2 cellular contexts compared by ENCODE assay signal in genomic region chr14:99791476-99792283, GRCh38.
TF ChIP-seq lines count a peak whose summit lies in the region.

No MANE protein-coding gene starts in this region.

TF ChIP-seq in GM23338, 12 proteins besides CTCF, POLR2A, EP300 and RAD21:
- no peak for TF ChIP-seq ZNF331 (CRISPR knock-in tag; IDR thresholded peaks at IDR 0.05; ENCODE audit: low read depth)
- no peak for TF ChIP-seq POLR2AphosphoS5 (IDR thresholded peaks at IDR 0.05; ENCODE audit: low read depth)
- TF ChIP-seq ZNF114 (CRISPR knock-in tag; IDR thresholded peaks at IDR 0.05): no peak
- no peak for TF ChIP-seq STAT1 (IDR thresholded peaks at IDR 0.05; ENCODE audit: unreplicated experiment)
- no peak for TF ChIP-seq CREB1 (CRISPR knock-in tag; IDR thresholded peaks at IDR 0.05; ENCODE audit: low read depth)
- no peak for TF ChIP-seq NANOG (IDR thresholded peaks at IDR 0.05; ENCODE audit: borderline replicate concordance)
- no peak for TF ChIP-seq JUNB (IDR thresholded peaks at IDR 0.05; ENCODE audit: unreplicated experiment)

TF ChIP-seq in endothelial cell of umbilical vein, 7 proteins besides CTCF, POLR2A, EP300 and RAD21:
- TF ChIP-seq EZH2 (IDR thresholded peaks at IDR 0.05; ENCODE audit: borderline replicate concordance, low read depth, low read length, severe bottlenecking): no peak
- no peak for TF ChIP-seq MYC (IDR thresholded peaks at IDR 0.05; ENCODE audit: low read depth, low read length)
- TF ChIP-seq POLR2AphosphoS5 (IDR thresholded peaks at IDR 0.05; ENCODE audit: insufficient read depth, low read depth, low read length): no peak
- TF ChIP-seq FOS (IDR thresholded peaks at IDR 0.05; ENCODE audit: borderline replicate concordance, insufficient read depth, low read length): no peak
- no peak for TF ChIP-seq MAX (IDR thresholded peaks at IDR 0.05; ENCODE audit: insufficient read depth, insufficient read length)
- no peak for TF ChIP-seq JUN (IDR thresholded peaks at IDR 0.05; ENCODE audit: borderline replicate concordance, insufficient read depth, insufficient read length, low read depth)
- no peak for TF ChIP-seq GATA2 (IDR thresholded peaks at IDR 0.05; ENCODE audit: insufficient read depth, insufficient read length, low read depth, low read length)
